Comparison of ENCODE assay signal across 15 cellular contexts in genomic region chr20:19012671-19013070, GRCh38.
DNase-seq lines count a peak whose midpoint lies in the region; ATAC-seq and TF ChIP-seq lines count a peak whose summit lies in the region.
"Had no signal": no experiment of that assay in that cellular context is flagged by ENCODE, and none has a peak within 500 bp of the region (broad histone marks: within the 10 kb centered on the region; RNA-seq: fewer than 3 reads in every experiment).

No MANE protein-coding gene starts in this region.

- TF ChIP-seq POLR2A in sigmoid colon (IDR thresholded peaks at IDR 0.05), result no peak

- TF ChIP-seq CTCF in sigmoid colon (IDR thresholded peaks at IDR 0.05) (no peak), dorsolateral prefrontal cortex (IDR thresholded peaks at IDR 0.05 in 54 of 56, conservative IDR thresholded peaks at IDR 0.05 in 2 of 56; ENCODE audit: low read depth in 1 of 56, partially characterized antibody in 56 of 56) (no peak)

- peaks cover 0 to 21% (median 15%) of the 10 kb centered on the region in 4 donors for H3K4me1 ChIP-seq in sigmoid colon

- WGBS in sigmoid colon, 2 donors, result 67 to 85% methylated on average over 7 of the region's 7 CpGs

- intact Hi-C loops in sigmoid colon (cut with DNase I), result no loop called here
- intact Hi-C loops in dorsolateral prefrontal cortex (cut with DNase I), result no loop called here

- no peaks in the 10 kb centered on the region for H3K36me3 ChIP-seq in sigmoid colon
- H3K36me3 ChIP-seq: brain microvascular endothelial cell, ovary had no signal

- no peaks in the 10 kb centered on the region for H3K27me3 ChIP-seq in sigmoid colon
- peaks cover 0 to 5% (median 0%) of the 10 kb centered on the region in 45 donors for H3K27me3 ChIP-seq in dorsolateral prefrontal cortex
- H3K27me3 ChIP-seq: brain microvascular endothelial cell, ovary had no signal

- no peak for TF ChIP-seq EP300 in sigmoid colon (IDR thresholded peaks at IDR 0.05)

- no peaks in the 10 kb centered on the region for H3K9me3 ChIP-seq in sigmoid colon
- H3K9me3 ChIP-seq: ovary, SK-N-SH had no signal

- DNase-seq in GM04503 (ENCODE audit: low read depth), result peak; percentile 10
- DNase-seq in OCI-M1 (lab: John Stamatoyannopoulos, UW), result peak; percentile 25
- peak; percentile 11 for DNase-seq in globus pallidus (ENCODE audit: low spot score)
- DNase-seq in sigmoid colon, result no peak
- no peak for DNase-seq in dorsolateral prefrontal cortex
- no peak for DNase-seq in foreskin melanocyte
- DNase-seq: brain microvascular endothelial cell; CD4-positive, CD25-positive, alpha-beta regulatory T cell; effector memory CD4-positive, alpha-beta T cell; EL; NCI-H2107; SK-N-SH had no signal

- ATAC-seq in HG02588 (IDR thresholded peaks at IDR 0.05; ENCODE audit: unreplicated experiment), result no peak

- H3K4me3 ChIP-seq in sigmoid colon (no peak overlapping the region), dorsolateral prefrontal cortex (no peak overlapping the region)
- H3K4me3 ChIP-seq: ovary had no signal

- H3K27ac ChIP-seq in sigmoid colon, result peak overlapping the region in 3 of 4 donors; percentile 6 to 54 (median 47)
- no peak overlapping the region for H3K27ac ChIP-seq in dorsolateral prefrontal cortex
- H3K27ac ChIP-seq: brain microvascular endothelial cell, ovary, VCaP had no signal

Comparison
In these comparisons a context has a peak if more than half of its experiments do, and no peak if none do; other contexts are left out.
1. DNase-seq: peak in GM04503 (single experiment), OCI-M1 (single experiment) and globus pallidus (single experiment); none in sigmoid colon (single experiment), dorsolateral prefrontal cortex (0 of 10) and foreskin melanocyte (single experiment).
2. H3K27ac ChIP-seq: peak in sigmoid colon (3 of 4); none in dorsolateral prefrontal cortex (0 of 59).